Comparison of ENCODE assay signal across 1 cellular context in genomic region chr2:120348134-120349103, GRCh38.
TF ChIP-seq lines count a peak whose summit lies in the region.

No MANE protein-coding gene starts in this region.

TF ChIP-seq in HepG2, 621 proteins besides CTCF, POLR2A, EP300 and RAD21 (continued from another document and continues in another):
- TF ChIP-seq ZBTB46 (CRISPR knock-in tag; IDR thresholded peaks at IDR 0.05; ENCODE audit: borderline replicate concordance) = no peak
- peak; percentile 61 for TF ChIP-seq PATZ1 (CRISPR knock-in tag; IDR thresholded peaks at IDR 0.05)
- TF ChIP-seq ZNF740 (CRISPR knock-in tag; IDR thresholded peaks at IDR 0.05) = no peak
- TF ChIP-seq MEF2D (CRISPR knock-in tag; IDR thresholded peaks at IDR 0.05) = no peak
- TF ChIP-seq SOX13 (IDR thresholded peaks at IDR 0.05) = 0 out of 2 replicates have a peak, but pooled peaks have one; percentile 15
- TF ChIP-seq SOX13 (CRISPR knock-in tag; conservative IDR thresholded peaks at IDR 0.05 in 1 of 2, IDR thresholded peaks at IDR 0.05 in 1 of 2) = peak in 1 of 2 experiments; percentile 9; a peak in 1 of 4 replicates
- peak; percentile 43; the same call in 1 of the 2 replicates for TF ChIP-seq RARA (CRISPR knock-in tag; IDR thresholded peaks at IDR 0.05)
- TF ChIP-seq ZSCAN9 (CRISPR knock-in tag; IDR thresholded peaks at IDR 0.05; ENCODE audit: borderline replicate concordance) = no peak
- TF ChIP-seq ZNF800 (CRISPR knock-in tag; IDR thresholded peaks at IDR 0.05) = no peak
- no peak for TF ChIP-seq ZNF180 (CRISPR knock-in tag; IDR thresholded peaks at IDR 0.05; ENCODE audit: borderline replicate concordance, low read depth)
- TF ChIP-seq DDIT3 (CRISPR knock-in tag; IDR thresholded peaks at IDR 0.05) = no peak
- TF ChIP-seq GPBP1L1 (CRISPR knock-in tag; IDR thresholded peaks at IDR 0.05) = no peak
- no peak for TF ChIP-seq AHDC1 (CRISPR knock-in tag; IDR thresholded peaks at IDR 0.05; ENCODE audit: borderline replicate concordance)
- TF ChIP-seq MYC (CRISPR knock-in tag; IDR thresholded peaks at IDR 0.05; ENCODE audit: borderline replicate concordance) = no peak
- no peak for TF ChIP-seq HNRNPH1 (optimal IDR thresholded peaks at IDR 0.05; ENCODE audit: low read depth, low read length)
- TF ChIP-seq ZNF746 (CRISPR knock-in tag; IDR thresholded peaks at IDR 0.05) = no peak
- no peak for TF ChIP-seq ZNF563 (CRISPR knock-in tag; IDR thresholded peaks at IDR 0.05)
- TF ChIP-seq ZNF362 (CRISPR knock-in tag; IDR thresholded peaks at IDR 0.05; ENCODE audit: borderline replicate concordance) = no peak; the same call in 1 of the 2 replicates
- no peak for TF ChIP-seq ZNF776 (CRISPR knock-in tag; IDR thresholded peaks at IDR 0.05)
- no peak for TF ChIP-seq ZNF687 (CRISPR knock-in tag; IDR thresholded peaks at IDR 0.05)
- TF ChIP-seq SMAD9 (CRISPR knock-in tag; IDR thresholded peaks at IDR 0.05) = no peak
- no peak for TF ChIP-seq NFKB2 (CRISPR knock-in tag; IDR thresholded peaks at IDR 0.05; ENCODE audit: borderline replicate concordance)
- 0 out of 2 replicates have a peak, but pooled peaks have one; percentile 33 for TF ChIP-seq FOXO1 (CRISPR knock-in tag; IDR thresholded peaks at IDR 0.05)
- no peak for TF ChIP-seq KLF9 (CRISPR knock-in tag; IDR thresholded peaks at IDR 0.05; ENCODE audit: low read depth)
- no peak for TF ChIP-seq JUN (CRISPR knock-in tag; IDR thresholded peaks at IDR 0.05)
- no peak for TF ChIP-seq YEATS4 (CRISPR knock-in tag; IDR thresholded peaks at IDR 0.05; ENCODE audit: borderline replicate concordance)
- TF ChIP-seq GZF1 (CRISPR knock-in tag; IDR thresholded peaks at IDR 0.05) = no peak
- no peak for TF ChIP-seq NAIF1 (CRISPR knock-in tag; IDR thresholded peaks at IDR 0.05; ENCODE audit: borderline replicate concordance)
- no peak for TF ChIP-seq ZZZ3 (CRISPR knock-in tag; IDR thresholded peaks at IDR 0.05; ENCODE audit: borderline replicate concordance)
- TF ChIP-seq ZNF234 (CRISPR knock-in tag; conservative IDR thresholded peaks at IDR 0.05) = no peak
- TF ChIP-seq ZNF333 (CRISPR knock-in tag; IDR thresholded peaks at IDR 0.05; ENCODE audit: borderline replicate concordance) = no peak
- no peak for TF ChIP-seq SYNCRIP (IDR thresholded peaks at IDR 0.05; ENCODE audit: insufficient read depth, low read depth, low read length)
- TF ChIP-seq NFATC3 (CRISPR knock-in tag; IDR thresholded peaks at IDR 0.05) = no peak
- no peak for TF ChIP-seq FIP1L1 (IDR thresholded peaks at IDR 0.05; ENCODE audit: borderline replicate concordance, insufficient read depth, low read depth, low read length)
- no peak for TF ChIP-seq ZNF878 (CRISPR knock-in tag; IDR thresholded peaks at IDR 0.05)
- no peak for TF ChIP-seq GTF2F1 (IDR thresholded peaks at IDR 0.05; ENCODE audit: low read length)
- no peak for TF ChIP-seq ZNF547 (CRISPR knock-in tag; IDR thresholded peaks at IDR 0.05)
- no peak for TF ChIP-seq AGO1 (IDR thresholded peaks at IDR 0.05; ENCODE audit: low read depth, low read length, poor library complexity, severe bottlenecking)
- 0 out of 2 replicates have a peak, but pooled peaks have one; percentile 29 for TF ChIP-seq CBX5 (CRISPR knock-in tag; IDR thresholded peaks at IDR 0.05; ENCODE audit: borderline replicate concordance)
- TF ChIP-seq ZFY (CRISPR knock-in tag; IDR thresholded peaks at IDR 0.05) = no peak
- no peak for TF ChIP-seq FUBP1 (CRISPR knock-in tag; IDR thresholded peaks at IDR 0.05; ENCODE audit: borderline replicate concordance)
- no peak for TF ChIP-seq ZNF562 (CRISPR knock-in tag; IDR thresholded peaks at IDR 0.05; ENCODE audit: borderline replicate concordance)
